In the genomic region with DNA sequence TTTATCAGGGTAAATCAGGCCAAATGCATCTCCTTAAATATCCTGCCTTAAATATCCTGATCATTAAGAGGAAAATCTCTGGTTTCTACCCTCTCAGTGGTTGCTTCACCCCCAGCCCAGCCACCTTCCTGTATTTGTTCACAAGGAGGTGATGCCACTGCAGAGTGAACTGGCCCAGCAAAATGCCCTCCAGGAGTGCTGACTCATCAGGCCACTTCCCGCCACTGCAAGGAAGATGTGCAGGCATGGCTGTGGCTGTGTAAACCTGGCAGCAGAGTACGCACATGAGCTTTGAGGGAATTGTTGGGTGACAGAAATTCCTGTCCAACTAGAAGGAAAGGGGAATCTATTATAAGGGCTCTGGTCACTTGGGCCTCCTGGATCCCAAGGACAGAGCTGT, we compare ENCODE assay signal across 12 cellular contexts. TPM values are rescaled to one million over a fixed set of nuclear protein-coding genes. Genes with fewer than 3 reads are reported as not detected.
DNase-seq lines count a peak whose midpoint lies in the region; ATAC-seq, FAIRE-seq and TF ChIP-seq lines count a peak whose summit lies in the region.
"Had no signal": no experiment of that assay in that cellular context is flagged by ENCODE, and none has a peak within 500 bp of the region (broad histone marks: within the 10 kb centered on the region; RNA-seq: fewer than 3 reads in every experiment).

No MANE protein-coding gene starts in this region.

- H3K4me3 Mint-ChIP-seq in WTC11, result no peak overlapping the region
- H3K4me3 Mint-ChIP-seq: activated CD4-positive, alpha-beta T cell treated with anti-CD3 and anti-CD28 coated beads, Interleukin-2, amount 10 ng/mL, durations not matched to agents 24 days and 14 days; central memory CD8-positive, alpha-beta T cell had no signal

- H3K27me3 ChIP-seq in right cardiac atrium (ENCODE audit: control insufficient read depth, insufficient read depth), result no peaks in the 10 kb centered on the region

- intact Hi-C loops in right cardiac atrium (cut with DNase I), result no loop called here

- H3K9me3 ChIP-seq in right cardiac atrium (ENCODE audit: control insufficient read depth, low read length), result peaks cover 3% of the 10 kb centered on the region

- peak; percentile 27 for DNase-seq in AG08395 (ENCODE audit: low spot score)
- DNase-seq in HTR-8/SVneo (ENCODE audit: insufficient read length, low spot score), result peak; percentile 80
- no peak for DNase-seq in WTC11 (ENCODE audit: low spot score)
- DNase-seq in right cardiac atrium, result peak in 1 of 3 donors; percentile 49
- DNase-seq in DMS153 (lab: John Stamatoyannopoulos, UW), result no peak
- DNase-seq in stimulated activated CD4-positive, alpha-beta T cell treated with anti-CD3 and anti-CD28 coated beads, Interleukin-15, amount 100 ng/mL, for 24 hours, result no peak
- DNase-seq in GM19238 (ENCODE audit: insufficient read length, low spot score), result no peak
- DNase-seq: activated CD4-positive, alpha-beta T cell treated with anti-CD3 and anti-CD28 coated beads, Interleukin-2, amount 10 ng/mL, durations not matched to agents 24 days and 14 days; CD4-positive, CD25-positive, alpha-beta regulatory T cell had no signal

- no peaks in the 10 kb centered on the region for H3K4me1 ChIP-seq in right cardiac atrium (ENCODE audit: control insufficient read depth, insufficient read depth, low read length)

- peaks cover 96% of the 10 kb centered on the region for H3K36me3 Mint-ChIP-seq in WTC11

- H3K9me3 Mint-ChIP-seq in WTC11, result peaks cover 44% of the 10 kb centered on the region

- TF ChIP-seq CTCF in WTC11 (IDR thresholded peaks at IDR 0.05), result no peak

- no peaks in the 10 kb centered on the region for H3K27me3 Mint-ChIP-seq in WTC11 (ENCODE audit: low read depth)
- H3K27me3 Mint-ChIP-seq: activated CD4-positive, alpha-beta T cell treated with anti-CD3 and anti-CD28 coated beads, Interleukin-2, amount 10 ng/mL, durations not matched to agents 24 days and 14 days; CD4-positive, CD25-positive, alpha-beta regulatory T cell; central memory CD8-positive, alpha-beta T cell had no signal

- POLR2A ChIA-PET in WTC11 (lab: Charles Lee), result interaction anchor here (0.6 kb wide), 1 partner anchor 901 kb away, joined by 6 read pairs; no protein-coding TSS in a partner anchor

- no peak overlapping the region for H3K4me3 ChIP-seq in right cardiac atrium (ENCODE audit: low read length)
- H3K4me3 ChIP-seq: skin epidermis had no signal

- H3K27ac ChIP-seq in right cardiac atrium (ENCODE audit: low read length), result no peak overlapping the region

- H3K27ac Mint-ChIP-seq in WTC11, result peak overlapping the region; percentile 50; the same call in 1 of the 2 replicates
- H3K27ac Mint-ChIP-seq: activated CD4-positive, alpha-beta T cell treated with anti-CD3 and anti-CD28 coated beads, Interleukin-2, amount 10 ng/mL, durations not matched to agents 24 days and 14 days had no signal

- 79% methylated on average over 2 of the region's 2 CpGs for WGBS in right cardiac atrium

- H3K4me1 Mint-ChIP-seq in WTC11, result peaks cover 19% of the 10 kb centered on the region

- peak; percentile 95 for FAIRE-seq in HTR-8/SVneo (lab: Jason Lieb, UNC)

- ATAC-seq in WTC11 (no peak), right cardiac atrium (peak; percentile 25 to 27), GM19467 (IDR thresholded peaks at IDR 0.05; ENCODE audit: unreplicated experiment) (no peak)

- CTCF ChIA-PET in WTC11 (lab: Charles Lee), result interaction anchor here (0.6 to 2.0 kb wide), 2 partner anchors 12 to 249 kb away, joined by 4 to 8 read pairs; no protein-coding TSS in a partner anchor

TF ChIP-seq in WTC11, 78 proteins besides CTCF, POLR2A, EP300 and RAD21:
- TF ChIP-seq, protein P1, sequence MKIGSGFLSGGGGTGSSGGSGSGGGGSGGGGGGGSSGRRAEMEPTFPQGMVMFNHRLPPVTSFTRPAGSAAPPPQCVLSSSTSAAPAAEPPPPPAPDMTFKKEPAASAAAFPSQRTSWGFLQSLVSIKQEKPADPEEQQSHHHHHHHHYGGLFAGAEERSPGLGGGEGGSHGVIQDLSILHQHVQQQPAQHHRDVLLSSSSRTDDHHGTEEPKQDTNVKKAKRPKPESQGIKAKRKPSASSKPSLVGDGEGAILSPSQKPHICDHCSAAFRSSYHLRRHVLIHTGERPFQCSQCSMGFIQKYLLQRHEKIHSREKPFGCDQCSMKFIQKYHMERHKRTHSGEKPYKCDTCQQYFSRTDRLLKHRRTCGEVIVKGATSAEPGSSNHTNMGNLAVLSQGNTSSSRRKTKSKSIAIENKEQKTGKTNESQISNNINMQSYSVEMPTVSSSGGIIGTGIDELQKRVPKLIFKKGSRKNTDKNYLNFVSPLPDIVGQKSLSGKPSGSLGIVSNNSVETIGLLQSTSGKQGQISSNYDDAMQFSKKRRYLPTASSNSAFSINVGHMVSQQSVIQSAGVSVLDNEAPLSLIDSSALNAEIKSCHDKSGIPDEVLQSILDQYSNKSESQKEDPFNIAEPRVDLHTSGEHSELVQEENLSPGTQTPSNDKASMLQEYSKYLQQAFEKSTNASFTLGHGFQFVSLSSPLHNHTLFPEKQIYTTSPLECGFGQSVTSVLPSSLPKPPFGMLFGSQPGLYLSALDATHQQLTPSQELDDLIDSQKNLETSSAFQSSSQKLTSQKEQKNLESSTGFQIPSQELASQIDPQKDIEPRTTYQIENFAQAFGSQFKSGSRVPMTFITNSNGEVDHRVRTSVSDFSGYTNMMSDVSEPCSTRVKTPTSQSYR (CRISPR knock-in tag; IDR thresholded peaks at IDR 0.05), result no peak
- 0 out of 2 replicates have a peak, but pooled peaks have one; percentile 37 for TF ChIP-seq NFE2L1 (CRISPR knock-in tag; IDR thresholded peaks at IDR 0.05)

RNA-seq across cellular contexts. Expression of a gene that starts 13.8 kb away (rescaled TPM):
- total RNA-seq in WTC11 (2021), result 119 to 152 TPM (median 150 TPM) in 3 replicates
- total RNA-seq in right cardiac atrium, result 10 to 100 TPM; 38.1 to 60.6 (median 46.8) TPM
- 71.0 TPM for polyA plus RNA-seq in right cardiac atrium

RNA-seq across cellular contexts. Expression of a gene that starts 42.1 kb away (rescaled TPM):
- total RNA-seq in WTC11 (2021) (28.0 to 33.7 TPM (median 32.9 TPM) in 3 replicates), right cardiac atrium (100 to 1,000 TPM; 181 to 265 (median 207) TPM)
- polyA plus RNA-seq in right cardiac atrium, result 172 TPM

RNA-seq across cellular contexts. Expression of a gene that starts 54.8 kb away (rescaled TPM):
- total RNA-seq in WTC11 (2021) (8.7 to 11.8 TPM (median 11.3 TPM) in 3 replicates), right cardiac atrium (10 to 100 TPM in 1 of 4 donors, 1 to 10 TPM in 3; 8.0 to 11.5 (median 8.6) TPM)
- polyA plus RNA-seq in right cardiac atrium, result 6.8 TPM

Comparison
In these comparisons a context has a peak if more than half of its experiments do, and no peak if none do; other contexts are left out.
1. DNase-seq: peak in AG08395 (single experiment) and HTR-8/SVneo (single experiment); none in WTC11 (single experiment), DMS153 (single experiment), stimulated activated CD4-positive, alpha-beta T cell treated with anti-CD3 and anti-CD28 coated beads, Interleukin-15, amount 100 ng/mL, for 24 hours (single experiment) and GM19238 (single experiment).
2. ATAC-seq: peak in right cardiac atrium (2 of 2); none in WTC11 (single experiment) and GM19467 (single experiment).